ENCODE assay signal across 15 cellular contexts in the genomic region with DNA sequence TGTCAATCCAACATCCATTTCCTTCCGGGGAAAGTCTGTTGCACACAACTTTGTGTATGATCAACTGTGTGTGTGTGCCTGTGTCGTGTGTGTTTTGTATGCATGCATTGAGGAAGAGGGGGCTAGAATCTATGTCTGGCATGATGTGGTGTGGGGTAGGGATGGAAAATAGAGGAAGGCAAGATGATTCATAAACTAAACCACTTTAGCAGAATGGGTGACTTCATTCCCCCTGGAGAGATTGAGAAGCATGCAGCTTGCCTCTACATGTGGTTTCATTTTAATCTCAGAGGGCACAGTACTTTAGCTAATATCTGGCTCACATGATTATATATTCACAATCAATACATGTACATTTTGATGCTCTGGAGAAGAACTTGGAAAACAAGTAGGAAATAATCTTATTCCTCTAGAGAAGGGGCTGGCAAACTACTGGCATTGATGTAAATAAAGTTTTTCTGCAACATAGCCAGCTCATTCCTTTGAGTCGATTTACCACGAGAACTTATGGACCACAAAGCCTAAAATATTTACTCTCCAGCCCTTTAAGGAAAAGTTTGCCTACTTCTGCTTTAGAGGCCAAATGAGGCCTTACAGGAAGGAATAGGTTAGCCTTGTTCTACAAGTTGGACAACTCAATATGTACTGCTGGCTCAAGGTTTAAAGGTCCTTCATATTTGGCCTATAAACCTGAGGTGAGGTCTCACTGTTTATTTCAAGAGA.
A peak's percentile ranks its signal among the peaks of the same experiment; 100 is the strongest.
DNase-seq lines count a peak whose midpoint lies in the region; ATAC-seq and TF ChIP-seq lines count a peak whose summit lies in the region.
"Had no signal": no experiment of that assay in that cellular context is flagged by ENCODE, and none has a peak within 500 bp of the region (broad histone marks: within the 10 kb centered on the region; RNA-seq: fewer than 3 reads in every experiment).

No MANE protein-coding gene starts in this region.

- no peak for TF ChIP-seq POLR2A in suprapubic skin (IDR thresholded peaks at IDR 0.05)

- no peak overlapping the region for H4K8ac ChIP-seq in mesenchymal stem cell (ENCODE audit: low read length)

- H3K18ac ChIP-seq in mesenchymal stem cell (ENCODE audit: low read depth in 1 of 2, low read length in 2 of 2) = no peak overlapping the region

- H3K4me2 ChIP-seq in BLaER1 treated with 17β-estradiol and CSF1 and Interleukin-3, amounts not matched to agents 10 nM and 100 nM = peak overlapping the region; percentile 30 to 74 (median 54)
- H3K4me2 ChIP-seq in mesenchymal stem cell (ENCODE audit: low read length, poor library complexity, severe bottlenecking) = no peak overlapping the region

- WGBS in mesenchymal stem cell = 94% methylated on average over 2 of the region's 4 CpGs
- WGBS in suprapubic skin = 67% methylated on average over 4 of the region's 4 CpGs

- no peak overlapping the region for H2BK15ac ChIP-seq in mesenchymal stem cell (ENCODE audit: low read depth, poor library complexity, severe bottlenecking)

- H3K23ac ChIP-seq in mesenchymal stem cell (ENCODE audit: low read length in 2 of 2) = no peak overlapping the region

- no peak overlapping the region for H3K9ac ChIP-seq in BLaER1 treated with 17β-estradiol and CSF1 and Interleukin-3, amounts not matched to agents 10 nM and 100 nM
- peak overlapping the region; percentile 34 for H3K9ac ChIP-seq in mesenchymal stem cell (ENCODE audit: low read length)

- H3K79me1 ChIP-seq in mesenchymal stem cell (replicated peaks; ENCODE audit: low read length, poor library complexity, severe bottlenecking) = no peaks in the 10 kb centered on the region

- no peak overlapping the region for H2AK5ac ChIP-seq in mesenchymal stem cell (ENCODE audit: low read length, severe bottlenecking)

- H3K36me3 ChIP-seq in BLaER1 treated with 17β-estradiol and CSF1 and Interleukin-3, amounts not matched to agents 10 nM and 100 nM = no peaks in the 10 kb centered on the region
- H3K36me3 ChIP-seq in mesenchymal stem cell (ENCODE audit: control insufficient read depth in 1 of 2, insufficient read depth in 2 of 2, low read depth in 1 of 2, low read length in 2 of 2) (no peaks in the 10 kb centered on the region), suprapubic skin (no peaks in the 10 kb centered on the region)
- H3K36me3 ChIP-seq: Peyer's patch had no signal

- H3K9me3 ChIP-seq in BLaER1 treated with 17β-estradiol and CSF1 and Interleukin-3, amounts not matched to agents 10 nM and 100 nM (replicated peaks in 1 of 11) = peaks cover 17 to 49% (median 28%) of the 10 kb centered on the region in 11 experiments; a peak in 21 of 22 replicates
- H3K9me3 ChIP-seq in mesenchymal stem cell (ENCODE audit: control insufficient read depth, low read length) (no peaks in the 10 kb centered on the region), suprapubic skin (no peaks in the 10 kb centered on the region)
- H3K9me3 ChIP-seq: Peyer's patch had no signal

- no peaks in the 10 kb centered on the region for H3K27me3 ChIP-seq in BLaER1 treated with 17β-estradiol and CSF1 and Interleukin-3, amounts not matched to agents 10 nM and 100 nM
- H3K27me3 ChIP-seq in mesenchymal stem cell (ENCODE audit: control insufficient read depth in 1 of 2, insufficient read depth in 1 of 2, low read length in 2 of 2) (peaks cover 0 to 12% of the 10 kb centered on the region in 2 experiments), suprapubic skin (no peaks in the 10 kb centered on the region)
- H3K27me3 ChIP-seq: Peyer's patch had no signal

- H3K14ac ChIP-seq in mesenchymal stem cell (ENCODE audit: low read length in 2 of 2) = no peak overlapping the region

- H2BK120ac ChIP-seq in mesenchymal stem cell (ENCODE audit: low read depth, low read length) = no peak overlapping the region

- H3K4ac ChIP-seq in mesenchymal stem cell (ENCODE audit: low read depth in 1 of 2, low read length in 2 of 2) = no peak overlapping the region

- no peak overlapping the region for H2BK12ac ChIP-seq in mesenchymal stem cell (ENCODE audit: low read length in 2 of 2)

- DNase-seq in Kasumi-1 (lab: John Stamatoyannopoulos, UW) (peak; percentile 38 to 48), astrocyte of the hippocampus (ENCODE audit: low read depth, low spot score) (peak; percentile 51), mesenchymal stem cell (peak; percentile 38), COLO829 (ENCODE audit: low spot score) (no peak), suprapubic skin (ENCODE audit: low spot score in 2 of 2) (no peak), HT-29 (ENCODE audit: low spot score) (no peak)
- DNase-seq: activated CD8-positive, alpha-beta memory T cell treated with anti-CD3 and anti-CD28 coated beads, Interleukin-2, amount 50 U/mL, for 48 hours; Calu3; KG1; NCI-H226; Peyer's patch; stimulated activated CD4-positive, alpha-beta T cell treated with anti-CD3 and anti-CD28 coated beads, Interleukin-4, amount 100 ng/mL, for 4 hours had no signal

- no peak overlapping the region for H2BK5ac ChIP-seq in mesenchymal stem cell (ENCODE audit: low read depth, low read length, poor library complexity, severe bottlenecking)

- H3K4me3 ChIP-seq in BLaER1 treated with 17β-estradiol and CSF1 and Interleukin-3, amounts not matched to agents 10 nM and 100 nM = no peak overlapping the region
- H3K4me3 ChIP-seq in mesenchymal stem cell (ENCODE audit: insufficient read depth in 1 of 2, low read depth in 1 of 2, low read length in 2 of 2) = no peak overlapping the region
- no peak overlapping the region for H3K4me3 ChIP-seq in suprapubic skin
- H3K4me3 ChIP-seq: Peyer's patch had no signal

- H4K91ac ChIP-seq in mesenchymal stem cell (ENCODE audit: low read length) = no peak overlapping the region

- no peak for TF ChIP-seq EP300 in suprapubic skin (IDR thresholded peaks at IDR 0.05)

- no peaks in the 10 kb centered on the region for H4K20me1 ChIP-seq in BLaER1 treated with 17β-estradiol and CSF1 and Interleukin-3, amounts not matched to agents 10 nM and 100 nM

- H2AFZ ChIP-seq in mesenchymal stem cell (ENCODE audit: low read depth, low read length) = no peak overlapping the region

- peaks cover 29 to 53% (median 33%) of the 10 kb centered on the region in 10 experiments for H3K4me1 ChIP-seq in BLaER1 treated with 17β-estradiol and CSF1 and Interleukin-3, amounts not matched to agents 10 nM and 100 nM
- no peaks in the 10 kb centered on the region for H3K4me1 ChIP-seq in mesenchymal stem cell (ENCODE audit: control insufficient read depth, insufficient read depth, low read depth, low read length)
- H3K4me1 ChIP-seq in suprapubic skin = peaks cover 2% of the 10 kb centered on the region
- H3K4me1 ChIP-seq: Peyer's patch had no signal

- H3K27ac ChIP-seq in BLaER1 treated with 17β-estradiol and CSF1 and Interleukin-3, amounts not matched to agents 10 nM and 100 nM = peak overlapping the region in 1 of 11 experiments; percentile 26; a peak in 3 of 22 replicates
- no peak overlapping the region for H3K27ac ChIP-seq in mesenchymal stem cell (ENCODE audit: low read length, poor library complexity, severe bottlenecking)
- H3K27ac ChIP-seq in suprapubic skin = no peak overlapping the region
- H3K27ac ChIP-seq: Peyer's patch had no signal

- no peak for ATAC-seq in HG03280 (IDR thresholded peaks at IDR 0.05; ENCODE audit: unreplicated experiment)
- ATAC-seq: HCT116 had no signal

- no peak for TF ChIP-seq CTCF in suprapubic skin (IDR thresholded peaks at IDR 0.05)

Comparison
In these comparisons a context has a peak if more than half of its experiments do, and no peak if none do; other contexts are left out.
1. DNase-seq: peak in Kasumi-1 (2 of 2), astrocyte of the hippocampus (single experiment) and mesenchymal stem cell (single experiment); none in COLO829 (single experiment), suprapubic skin (0 of 2) and HT-29 (single experiment).